8 cellular contexts compared by ENCODE assay signal in genomic region chr17:82052638-82053059, GRCh38. TPM values are rescaled to one million over a fixed set of nuclear protein-coding genes. Genes with fewer than 3 reads are reported as not detected.
DNase-seq lines count a peak whose midpoint lies in the region; ATAC-seq and TF ChIP-seq lines count a peak whose summit lies in the region.

No MANE protein-coding gene starts in this region.

- H3K27ac ChIP-seq in testis: no peak overlapping the region

- H3K4me1 ChIP-seq in testis: peaks cover 11% of the 10 kb centered on the region

- 10 to 29% methylated on average over 9 to 19 of the region's 19 CpGs for WGBS in testis, 2 donors

- H3K36me3 Mint-ChIP-seq in activated CD8-positive, alpha-beta memory T cell treated with anti-CD3 and anti-CD28 coated beads, Interleukin-2, amount 10 ng/mL, durations not matched to agents 7 days and 5 days: peaks cover 3% of the 10 kb centered on the region
- H3K36me3 Mint-ChIP-seq in activated naive CD8-positive, alpha-beta T cell treated with anti-CD3 and anti-CD28 coated beads, Interleukin-2, amount 50 U/mL, for 24 hours (ENCODE audit: low read depth): peaks cover 2% of the 10 kb centered on the region

- TF ChIP-seq POLR2A in testis (IDR thresholded peaks at IDR 0.05): no peak

- H3K36me3 ChIP-seq in kidney epithelial cell (ENCODE audit: control insufficient read depth, insufficient read depth, low read length): peaks cover 3% of the 10 kb centered on the region
- no peaks in the 10 kb centered on the region for H3K36me3 ChIP-seq in testis (ENCODE audit: low read depth, missing control alignments)

- no peak for DNase-seq in activated CD8-positive, alpha-beta memory T cell treated with anti-CD3 and anti-CD28 coated beads, Interleukin-2, amount 10 ng/mL, durations not matched to agents 7 days and 5 days
- DNase-seq in activated CD8-positive, alpha-beta memory T cell treated with anti-CD3 and anti-CD28 coated beads, Interleukin-2, amount 50 U/mL, for 48 hours: no peak
- no peak for DNase-seq in activated naive CD8-positive, alpha-beta T cell treated with anti-CD3 and anti-CD28 coated beads, Interleukin-2, amount 50 U/mL, for 24 hours
- no peak for DNase-seq in kidney epithelial cell (ENCODE audit: low read depth)
- no peak for DNase-seq in testis
- DNase-seq in NCI-H510A (lab: John Stamatoyannopoulos, UW): no peak
- DNase-seq in activated gamma-delta T cell (lab: John Stamatoyannopoulos, UW): no peak

- intact Hi-C loops in testis (cut with DNase I; ENCODE audit: low total_unique reads): no loop called here

- no peaks in the 10 kb centered on the region for H3K27me3 Mint-ChIP-seq in activated CD8-positive, alpha-beta memory T cell treated with anti-CD3 and anti-CD28 coated beads, Interleukin-2, amount 10 ng/mL, durations not matched to agents 7 days and 5 days
- no peaks in the 10 kb centered on the region for H3K27me3 Mint-ChIP-seq in activated naive CD8-positive, alpha-beta T cell treated with anti-CD3 and anti-CD28 coated beads, Interleukin-2, amount 50 U/mL, for 24 hours

- H3K27ac Mint-ChIP-seq in activated CD8-positive, alpha-beta memory T cell treated with anti-CD3 and anti-CD28 coated beads, Interleukin-2, amount 10 ng/mL, durations not matched to agents 7 days and 5 days: peak overlapping the region; percentile 52
- H3K27ac Mint-ChIP-seq in activated naive CD8-positive, alpha-beta T cell treated with anti-CD3 and anti-CD28 coated beads, Interleukin-2, amount 50 U/mL, for 24 hours: peak overlapping the region; percentile 46

- H3K4me3 ChIP-seq in kidney epithelial cell (ENCODE audit: low read depth, low read length) (peak overlapping the region; percentile 80), testis (peak overlapping the region; percentile 62 to 78)

- H3K4me3 Mint-ChIP-seq in activated CD8-positive, alpha-beta memory T cell treated with anti-CD3 and anti-CD28 coated beads, Interleukin-2, amount 10 ng/mL, durations not matched to agents 7 days and 5 days: peak overlapping the region; percentile 83
- peak overlapping the region; percentile 81 for H3K4me3 Mint-ChIP-seq in activated naive CD8-positive, alpha-beta T cell treated with anti-CD3 and anti-CD28 coated beads, Interleukin-2, amount 50 U/mL, for 24 hours

- H3K4me1 Mint-ChIP-seq in activated CD8-positive, alpha-beta memory T cell treated with anti-CD3 and anti-CD28 coated beads, Interleukin-2, amount 10 ng/mL, durations not matched to agents 7 days and 5 days: peaks cover 28% of the 10 kb centered on the region
- peaks cover 18% of the 10 kb centered on the region for H3K4me1 Mint-ChIP-seq in activated naive CD8-positive, alpha-beta T cell treated with anti-CD3 and anti-CD28 coated beads, Interleukin-2, amount 50 U/mL, for 24 hours

- TF ChIP-seq CTCF in kidney epithelial cell (IDR thresholded peaks at IDR 0.05; ENCODE audit: insufficient read depth, low read length, poor library complexity, severe bottlenecking) (no peak), testis (IDR thresholded peaks at IDR 0.05) (no peak)

- no peak for ATAC-seq in activated CD8-positive, alpha-beta memory T cell treated with anti-CD3 and anti-CD28 coated beads, Interleukin-2, amount 10 ng/mL, durations not matched to agents 7 days and 5 days
- ATAC-seq in activated naive CD8-positive, alpha-beta T cell treated with anti-CD3 and anti-CD28 coated beads, Interleukin-2, amount 50 U/mL, for 24 hours: no peak
- no peak for ATAC-seq in HG03108 (IDR thresholded peaks at IDR 0.05; ENCODE audit: unreplicated experiment)

- H3K27me3 ChIP-seq in kidney epithelial cell (ENCODE audit: control insufficient read depth, insufficient read depth, low read length) (no peaks in the 10 kb centered on the region), testis (no peaks in the 10 kb centered on the region)

- CTCF ChIA-PET in activated CD8-positive, alpha-beta memory T cell treated with anti-CD3 and anti-CD28 coated beads, Interleukin-2, amount 10 ng/mL, durations not matched to agents 7 days and 5 days (lab: Charles Lee): interaction anchor here (1.0 to 2.8 kb wide), 3 partner anchors 15 to 30 kb away, joined by 3 to 11 read pairs (median 3); partner anchors contain the start of genes CENPX, DCXR, LRRC45 and RAC3

- no peaks in the 10 kb centered on the region for H3K9me3 ChIP-seq in testis

- no peaks in the 10 kb centered on the region for H3K9me3 Mint-ChIP-seq in activated CD8-positive, alpha-beta memory T cell treated with anti-CD3 and anti-CD28 coated beads, Interleukin-2, amount 10 ng/mL, durations not matched to agents 7 days and 5 days (ENCODE audit: low read depth)
- H3K9me3 Mint-ChIP-seq in activated naive CD8-positive, alpha-beta T cell treated with anti-CD3 and anti-CD28 coated beads, Interleukin-2, amount 50 U/mL, for 24 hours: no peaks in the 10 kb centered on the region

RNA-seq across cellular contexts. Expression of gene GPS1, which starts 1.0 kb away (rescaled TPM):
- total RNA-seq in activated CD8-positive, alpha-beta memory T cell treated with anti-CD3 and anti-CD28 coated beads, Interleukin-2, amount 10 ng/mL, durations not matched to agents 7 days and 5 days: 100 to 1,000 TPM in 1 of 2 experiments, 10 to 100 TPM in 1; 92.4 to 106 TPM
- total RNA-seq in kidney epithelial cell (150 and 163 TPM in 2 replicates), testis (100 to 1,000 TPM; 170 to 190 TPM)
- polyA plus RNA-seq in testis (ENCODE audit: insufficient read depth, low read depth, low replicate concordance): 178 TPM

RNA-seq across cellular contexts. Expression of gene RFNG, which starts 1.0 kb away (rescaled TPM):
- total RNA-seq in activated CD8-positive, alpha-beta memory T cell treated with anti-CD3 and anti-CD28 coated beads, Interleukin-2, amount 10 ng/mL, durations not matched to agents 7 days and 5 days: 10 to 100 TPM; 20.9 to 23.0 TPM
- total RNA-seq in kidney epithelial cell: 72.3 and 112 TPM in 2 replicates
- 100 to 1,000 TPM in 1 of 2 donors, 10 to 100 TPM in 1; 73.3 to 102 TPM for total RNA-seq in testis
- 50.5 TPM for polyA plus RNA-seq in testis (ENCODE audit: insufficient read depth, low read depth, low replicate concordance)

RNA-seq across cellular contexts. Expression of gene DUS1L, which starts 13.0 kb away (rescaled TPM):
- total RNA-seq in activated CD8-positive, alpha-beta memory T cell treated with anti-CD3 and anti-CD28 coated beads, Interleukin-2, amount 10 ng/mL, durations not matched to agents 7 days and 5 days: 100 to 1,000 TPM; 134 to 139 TPM
- total RNA-seq in kidney epithelial cell (147 and 177 TPM in 2 replicates), testis (100 to 1,000 TPM; 117 to 132 TPM)
- 127 TPM for polyA plus RNA-seq in testis (ENCODE audit: insufficient read depth, low read depth, low replicate concordance)

RNA-seq across cellular contexts. Expression of gene DCXR, which starts 15.2 kb away (rescaled TPM):
- total RNA-seq in activated CD8-positive, alpha-beta memory T cell treated with anti-CD3 and anti-CD28 coated beads, Interleukin-2, amount 10 ng/mL, durations not matched to agents 7 days and 5 days: 100 to 1,000 TPM; 120 to 124 TPM
- total RNA-seq in kidney epithelial cell (70.8 and 73.6 TPM in 2 replicates), testis (100 to 1,000 TPM; 134 to 188 TPM)
- 109 TPM for polyA plus RNA-seq in testis (ENCODE audit: insufficient read depth, low read depth, low replicate concordance)

RNA-seq across cellular contexts. Expression of gene RAC3, which starts 21.2 kb away (rescaled TPM):
- total RNA-seq in activated CD8-positive, alpha-beta memory T cell treated with anti-CD3 and anti-CD28 coated beads, Interleukin-2, amount 10 ng/mL, durations not matched to agents 7 days and 5 days: 1 to 10 TPM; 6.4 to 6.8 TPM
- total RNA-seq in kidney epithelial cell (57.4 and 64.1 TPM in 2 replicates), testis (100 to 1,000 TPM in 1 of 2 donors, 10 to 100 TPM in 1; 74.3 to 102 TPM)
- polyA plus RNA-seq in testis (ENCODE audit: insufficient read depth, low read depth, low replicate concordance): 42.3 TPM
